Comparison of ENCODE assay signal across 1 cellular context in the genomic region with DNA sequence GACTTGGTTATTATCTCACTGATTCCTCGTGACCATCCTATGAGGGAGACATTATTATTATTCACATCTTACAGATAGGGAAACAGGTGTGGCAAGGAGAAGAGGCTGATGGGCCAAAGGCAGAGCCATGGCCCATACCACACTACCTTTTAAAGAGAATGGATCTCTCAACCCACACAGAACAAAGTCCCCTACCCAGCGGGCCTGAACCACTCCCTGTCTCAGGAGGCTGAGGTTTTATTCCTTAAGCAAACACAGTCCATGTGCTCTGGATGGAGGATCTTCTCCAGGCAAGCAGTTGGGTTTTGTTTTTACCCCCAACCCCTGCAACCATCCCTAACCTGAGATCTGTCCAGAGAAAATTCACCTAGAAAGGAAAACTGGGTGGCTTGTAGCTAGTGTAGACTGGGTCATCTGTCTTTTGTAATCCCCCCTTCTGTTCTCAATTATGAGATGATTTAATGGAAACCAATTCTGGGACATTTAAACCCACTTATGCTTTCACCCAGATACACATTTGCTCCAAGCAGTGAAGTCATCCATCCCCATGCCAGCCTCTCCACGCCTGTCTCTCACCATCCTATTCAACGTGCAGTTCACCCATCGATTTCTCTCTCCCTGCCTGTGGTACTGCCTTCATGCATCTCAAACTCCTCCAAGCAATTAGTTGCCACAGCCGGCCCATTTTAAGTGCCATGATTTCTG.
TF ChIP-seq lines count a peak whose summit lies in the region.

No MANE protein-coding gene starts in this region.

TF ChIP-seq in H1, 55 proteins besides CTCF, POLR2A, EP300 and RAD21:
- TF ChIP-seq CBX8 (IDR thresholded peaks at IDR 0.05; ENCODE audit: borderline replicate concordance, low read depth, low read length) = no peak
- TF ChIP-seq TBP (IDR thresholded peaks at IDR 0.05; ENCODE audit: low read depth, low read length) = no peak
- TF ChIP-seq, protein P1, sequence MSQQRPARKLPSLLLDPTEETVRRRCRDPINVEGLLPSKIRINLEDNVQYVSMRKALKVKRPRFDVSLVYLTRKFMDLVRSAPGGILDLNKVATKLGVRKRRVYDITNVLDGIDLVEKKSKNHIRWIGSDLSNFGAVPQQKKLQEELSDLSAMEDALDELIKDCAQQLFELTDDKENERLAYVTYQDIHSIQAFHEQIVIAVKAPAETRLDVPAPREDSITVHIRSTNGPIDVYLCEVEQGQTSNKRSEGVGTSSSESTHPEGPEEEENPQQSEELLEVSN (IDR thresholded peaks at IDR 0.05) = no peak
- TF ChIP-seq NANOG (IDR thresholded peaks at IDR 0.05; ENCODE audit: insufficient read depth, low read depth, low read length, poor library complexity, severe bottlenecking) = no peak
- no peak for TF ChIP-seq POLR2AphosphoS5 (IDR thresholded peaks at IDR 0.05; ENCODE audit: low read depth, low read length)
- no peak for TF ChIP-seq TCF12 (IDR thresholded peaks at IDR 0.05; ENCODE audit: low read depth, low read length)
- no peak for TF ChIP-seq CHD1 (IDR thresholded peaks at IDR 0.05; ENCODE audit: low read depth, low read length)
- no peak for TF ChIP-seq CREB1 (IDR thresholded peaks at IDR 0.05)
- no peak for TF ChIP-seq FOSL1 (IDR thresholded peaks at IDR 0.05; ENCODE audit: insufficient read depth, low read depth, low read length)
- no peak for TF ChIP-seq SAP30 (IDR thresholded peaks at IDR 0.05; ENCODE audit: insufficient read depth, insufficient replicate concordance, low read length)
- no peak for TF ChIP-seq KDM4A (IDR thresholded peaks at IDR 0.05; ENCODE audit: low read depth, low read length, severe bottlenecking)
- TF ChIP-seq TAF7 (optimal IDR thresholded peaks at IDR 0.05; ENCODE audit: borderline replicate concordance, low read depth, low read length) = no peak
- no peak for TF ChIP-seq NRF1 (IDR thresholded peaks at IDR 0.05; ENCODE audit: low read depth, low read length)
- no peak for TF ChIP-seq ZNF274 (IDR thresholded peaks at IDR 0.05; ENCODE audit: borderline replicate concordance, extremely low read depth, low read length)
- TF ChIP-seq TEAD4 (IDR thresholded peaks at IDR 0.05; ENCODE audit: low read depth, low read length) = no peak
